ENCODE assay signal across 11 cellular contexts in the genomic region with DNA sequence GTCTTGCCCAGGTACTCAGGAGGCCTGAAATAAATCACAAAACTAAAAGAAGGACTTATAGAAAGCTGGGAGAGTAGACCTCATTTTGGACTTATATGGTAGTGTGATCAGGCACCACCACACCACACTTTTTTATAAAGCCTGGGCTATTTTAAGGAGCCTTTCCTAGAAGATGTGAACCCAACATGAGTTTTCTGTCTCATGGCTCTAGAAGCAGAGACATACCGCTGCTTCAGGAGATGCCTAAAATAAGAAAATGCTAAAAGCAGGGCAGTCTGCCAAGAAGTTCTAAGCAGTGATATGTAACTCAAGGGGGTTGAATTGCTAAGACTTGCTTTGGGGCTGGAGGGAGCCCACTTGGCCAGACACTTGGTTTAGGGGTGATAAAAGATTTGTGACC. TPM values are rescaled to one million over a fixed set of nuclear protein-coding genes. Genes with fewer than 3 reads are reported as not detected.
A peak's percentile ranks its signal among the peaks of the same experiment; 100 is the strongest.
DNase-seq lines count a peak whose midpoint lies in the region; ATAC-seq and TF ChIP-seq lines count a peak whose summit lies in the region.
"Had no signal": no experiment of that assay in that cellular context is flagged by ENCODE, and none has a peak within 500 bp of the region (broad histone marks: within the 10 kb centered on the region; RNA-seq: fewer than 3 reads in every experiment).

No MANE protein-coding gene starts in this region.

- no peak for TF ChIP-seq CTCF in AG04450 (IDR thresholded peaks at IDR 0.05; ENCODE audit: low read depth, low read length)
- TF ChIP-seq CTCF in Panc1 (IDR thresholded peaks at IDR 0.05), result no peak
- TF ChIP-seq CTCF in choroid plexus epithelial cell (conservative IDR thresholded peaks at IDR 0.05; ENCODE audit: low read depth, low read length), result no peak
- no peak for TF ChIP-seq CTCF in mesothelial cell of epicardium (IDR thresholded peaks at IDR 0.05; ENCODE audit: unreplicated experiment)

- H3K9me3 ChIP-seq in AG04450 (ENCODE audit: control insufficient read depth, insufficient read depth, low read length) (no peaks in the 10 kb centered on the region), Panc1 (ENCODE audit: control insufficient read depth, insufficient read depth, low read depth, low read length) (no peaks in the 10 kb centered on the region)
- H3K9me3 ChIP-seq: BLaER1, ovary had no signal

- in situ Hi-C loops in Panc1 (cut with HindIII; ENCODE audit: low pct_unique_long_range_greater_than_20kb, low sequenced_read_pairs), result no loop called here

- H3K4me1 Mint-ChIP-seq in activated naive CD4-positive, alpha-beta T cell treated with anti-CD3 and anti-CD28 coated beads for 36 hours (ENCODE audit: low read depth), result peaks cover 10% of the 10 kb centered on the region
- no peaks in the 10 kb centered on the region for H3K4me1 Mint-ChIP-seq in mesothelial cell of epicardium

- no peak overlapping the region for H3K4me3 ChIP-seq in AG04450 (ENCODE audit: low read depth, low read length)
- H3K4me3 ChIP-seq in Panc1 (ENCODE audit: low read depth in 2 of 2, low read length in 2 of 2), result no peak overlapping the region
- no peak overlapping the region for H3K4me3 ChIP-seq in choroid plexus epithelial cell (ENCODE audit: low read depth, low read length)
- H3K4me3 ChIP-seq: BLaER1, ovary had no signal

- CTCF ChIA-PET in AG04450 (lab: Charles Lee) (no interaction called here), Panc1 (lab: Charles Lee) (no interaction called here)
- CTCF ChIA-PET in activated naive CD4-positive, alpha-beta T cell treated with anti-CD3 and anti-CD28 coated beads for 36 hours (lab: Charles Lee), result no interaction called here

- H3K36me3 Mint-ChIP-seq in activated naive CD4-positive, alpha-beta T cell treated with anti-CD3 and anti-CD28 coated beads for 36 hours (ENCODE audit: low read depth), result peaks cover 5% of the 10 kb centered on the region
- H3K36me3 Mint-ChIP-seq in mesothelial cell of epicardium, result peaks cover 6% of the 10 kb centered on the region

- no peaks in the 10 kb centered on the region for H3K27me3 Mint-ChIP-seq in activated naive CD4-positive, alpha-beta T cell treated with anti-CD3 and anti-CD28 coated beads for 36 hours (ENCODE audit: low read depth)
- H3K27me3 Mint-ChIP-seq in mesothelial cell of epicardium (ENCODE audit: low read depth), result no peaks in the 10 kb centered on the region

- H3K27ac ChIP-seq in AG04450 (ENCODE audit: low read depth, low read length), result peak overlapping the region; percentile 25
- H3K27ac ChIP-seq in Panc1 (ENCODE audit: low read length), result no peak overlapping the region
- H3K27ac ChIP-seq: BLaER1, ovary had no signal

- H3K27me3 ChIP-seq in AG04450 (ENCODE audit: control insufficient read depth, insufficient read depth, low read length) (no peaks in the 10 kb centered on the region), Panc1 (ENCODE audit: control insufficient read depth, insufficient read depth, low read length) (no peaks in the 10 kb centered on the region)
- H3K27me3 ChIP-seq: BLaER1, ovary had no signal

- BruUV-seq in Panc1 (replicated peaks; lab: Mats Ljungman, UMichigan), result no TSS peak

- H3K27ac Mint-ChIP-seq in activated naive CD4-positive, alpha-beta T cell treated with anti-CD3 and anti-CD28 coated beads for 36 hours, result no peak overlapping the region
- no peak overlapping the region for H3K27ac Mint-ChIP-seq in mesothelial cell of epicardium

- no peak overlapping the region for H3K4me3 Mint-ChIP-seq in activated naive CD4-positive, alpha-beta T cell treated with anti-CD3 and anti-CD28 coated beads for 36 hours
- no peak overlapping the region for H3K4me3 Mint-ChIP-seq in mesothelial cell of epicardium

- H3K36me3 ChIP-seq in Panc1 (ENCODE audit: control insufficient read depth, insufficient read depth, low read length), result no peaks in the 10 kb centered on the region
- H3K36me3 ChIP-seq: ovary had no signal

- DNase-seq in AG04450 (ENCODE audit: low read depth, low spot score), result peak; percentile 18
- no peak for DNase-seq in Panc1 (ENCODE audit: low read depth, low spot score)
- peak; percentile 89 for DNase-seq in choroid plexus epithelial cell (ENCODE audit: low read depth)
- peak; percentile 89 for DNase-seq in myocyte (ENCODE audit: low read depth)
- DNase-seq in activated naive CD4-positive, alpha-beta T cell treated with anti-CD3 and anti-CD28 coated beads for 36 hours, result no peak
- no peak for DNase-seq in epidermal melanocyte (ENCODE audit: insufficient read length, low spot score)
- no peak for DNase-seq in Ammon's horn (ENCODE audit: low spot score)
- no peak for DNase-seq in mesothelial cell of epicardium (ENCODE audit: low spot score in 2 of 2, unreplicated experiment in 2 of 2)
- DNase-seq: activated T-cell treated with anti-CD3 and anti-CD28 coated beads for 4 hours had no signal

- no peaks in the 10 kb centered on the region; the same call in none of the 2 replicates for H3K4me1 ChIP-seq in Panc1 (ENCODE audit: control insufficient read depth, insufficient read depth, low read length)
- H3K4me1 ChIP-seq: BLaER1 had no signal

- peak; percentile 15; the same call in 1 of the 2 replicates for ATAC-seq in Panc1

- H3K9me3 Mint-ChIP-seq in activated naive CD4-positive, alpha-beta T cell treated with anti-CD3 and anti-CD28 coated beads for 36 hours, result no peaks in the 10 kb centered on the region
- H3K9me3 Mint-ChIP-seq in mesothelial cell of epicardium, result no peaks in the 10 kb centered on the region

- POLR2A ChIA-PET in AG04450 (lab: Yijun Ruan, JAX) (no interaction called here), Panc1 (lab: Charles Lee) (no interaction called here)

- intact Hi-C loops in Panc1 (cut with micrococcal nuclease; ENCODE audit: unreplicated experiment), result no loop called here
- intact Hi-C loops in activated naive CD4-positive, alpha-beta T cell treated with anti-CD3 and anti-CD28 coated beads for 36 hours (cut with micrococcal nuclease), result no loop called here

RNA-seq across cellular contexts. Expression of a gene that starts 49.6 kb away (rescaled TPM):
- 46.5 and 51.4 TPM in 2 replicates for polyA plus RNA-seq in AG04450 (2011; rRNA removed)
- 29.4 and 31.3 TPM in 2 replicates for polyA minus RNA-seq in AG04450 (2011; rRNA and poly(A)+ RNA removed)
- total RNA-seq in Panc1 (2021; ENCODE audit: unreplicated experiment) (15.5 TPM), myocyte (37.1 and 40.3 TPM in 2 replicates), mesothelial cell of epicardium (26.5 to 31.3 TPM (median 28.7 TPM) in 3 replicates)
- polyA plus RNA-seq in Panc1 (2012; ENCODE audit: insufficient read length), result 12.7 TPM
- polyA plus RNA-seq in myocyte (2012), result 57.5 TPM
- total RNA-seq in activated naive CD4-positive, alpha-beta T cell treated with anti-CD3 and anti-CD28 coated beads for 36 hours, result 1 to 10 TPM; 3.9 to 5.0 TPM

Comparison
In these comparisons a context has a peak if more than half of its experiments do, and no peak if none do; other contexts are left out.
1. DNase-seq: peak in AG04450 (single experiment), choroid plexus epithelial cell (single experiment) and myocyte (single experiment); none in Panc1 (single experiment), activated naive CD4-positive, alpha-beta T cell treated with anti-CD3 and anti-CD28 coated beads for 36 hours (single experiment), epidermal melanocyte (single experiment), Ammon's horn (single experiment) and mesothelial cell of epicardium (0 of 2).